In the genomic region with DNA sequence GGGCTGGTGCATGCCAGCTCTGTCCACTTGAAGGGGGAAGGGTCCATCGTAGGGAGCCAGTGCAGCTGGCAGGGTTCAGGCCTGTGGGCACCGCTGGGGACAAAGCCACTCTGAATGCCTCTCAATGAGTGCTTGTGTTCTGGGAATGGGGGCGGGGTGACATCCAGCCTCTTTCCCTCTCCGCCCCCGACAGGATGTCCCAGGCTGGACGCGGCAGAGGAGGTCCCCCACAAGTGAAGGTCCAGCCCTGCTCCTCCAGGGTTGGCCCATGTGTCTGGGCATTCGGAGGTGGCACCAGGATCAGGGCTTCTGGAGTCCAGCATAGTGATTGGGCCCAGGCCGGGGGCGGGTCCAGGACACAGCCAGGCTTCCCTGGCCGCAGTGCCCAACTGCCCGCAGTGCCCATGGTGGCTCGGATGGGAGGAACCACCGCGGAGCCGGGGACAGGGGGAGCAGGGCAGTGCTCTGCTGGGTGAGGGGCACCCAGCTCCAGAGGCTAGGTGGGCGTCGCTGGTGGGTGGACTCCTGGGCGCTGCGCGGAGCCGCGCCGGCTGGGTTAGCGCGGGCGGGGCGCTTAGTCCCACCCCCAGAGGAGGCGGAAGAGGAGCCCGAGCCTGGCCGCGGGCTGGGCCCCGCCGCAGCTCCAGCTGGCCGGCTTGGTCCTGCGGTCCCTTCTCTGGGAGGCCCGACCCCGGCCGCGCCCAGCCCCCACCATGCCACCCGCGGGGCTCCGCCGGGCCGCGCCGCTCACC, we compare ENCODE assay signal across 8 cellular contexts. TPM values are rescaled to one million over a fixed set of nuclear protein-coding genes. Genes with fewer than 3 reads are reported as not detected.
DNase-seq lines count a peak whose midpoint lies in the region; ATAC-seq and TF ChIP-seq lines count a peak whose summit lies in the region.

A gene with protein sequence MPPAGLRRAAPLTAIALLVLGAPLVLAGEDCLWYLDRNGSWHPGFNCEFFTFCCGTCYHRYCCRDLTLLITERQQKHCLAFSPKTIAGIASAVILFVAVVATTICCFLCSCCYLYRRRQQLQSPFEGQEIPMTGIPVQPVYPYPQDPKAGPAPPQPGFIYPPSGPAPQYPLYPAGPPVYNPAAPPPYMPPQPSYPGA (plus strand): TSS at position 617 of the 752 bp plus-strand sequence. CDS start 97 bp downstream, at position 714.

- H3K36me3 ChIP-seq in adrenal gland (replicated peaks in 1 of 2) (no peaks in the 10 kb centered on the region), neuron (ENCODE audit: insufficient read depth, low read length) (no peaks in the 10 kb centered on the region)

- intact Hi-C loops in adrenal gland (cut with DNase I), result no loop called here
- intact Hi-C loops in Right ventricle myocardium superior (cut with DNase I), result no loop called here

- peak; percentile 82 to 88 for TF ChIP-seq POLR2A in adrenal gland (IDR thresholded peaks at IDR 0.05)

- H2AFZ ChIP-seq in neuron (ENCODE audit: low read depth, low read length), result peak within 1 kb of the TSS; percentile 96

- TF ChIP-seq CTCF in adrenal gland (IDR thresholded peaks at IDR 0.05), result no peak

- peak within 1 kb of the TSS in 3 of 5 donors; percentile 71 to 78 (median 74) for H3K27ac ChIP-seq in adrenal gland

- DNase-seq in DMS53 (lab: John Stamatoyannopoulos, UW) (peak; percentile 86), NCI-H1417 (lab: John Stamatoyannopoulos, UW) (peak in 2 of 3 experiments; percentile 80 to 83), adrenal gland (peak; percentile 83 to 94 (median 92)), Right ventricle myocardium superior (peak; percentile 88), GM19240 (ENCODE audit: insufficient read length, low spot score) (no peak), NOMO-1 treated with dmso at 0.1 percent for 144 hours (lab: John Stamatoyannopoulos, UW; ENCODE audit: unreplicated experiment) (no peak)

- 0 to 6% (median 3%) methylated on average over 11 to 47 of the region's 47 CpGs; no CpG with 5 or more reads in 1 of the 4 donors for WGBS in adrenal gland, 4 donors

- peak; percentile 81 for ATAC-seq in Right ventricle myocardium superior (ENCODE audit: poor library complexity)
- ATAC-seq in HG02642 (IDR thresholded peaks at IDR 0.05; ENCODE audit: poor library complexity, unreplicated experiment), result no peak

- H3K4me1 ChIP-seq in adrenal gland (replicated peaks in 1 of 2) (peaks cover 40 to 61% of the 10 kb centered on the region in 2 donors), neuron (ENCODE audit: insufficient read depth, low read length) (peaks cover 12% of the 10 kb centered on the region)

- no peaks in the 10 kb centered on the region for H3K27me3 ChIP-seq in adrenal gland
- peaks cover 33% of the 10 kb centered on the region for H3K27me3 ChIP-seq in neuron (ENCODE audit: insufficient read depth, low read length)

- H3K9me3 ChIP-seq in adrenal gland (replicated peaks in 1 of 3) (no peaks in the 10 kb centered on the region), neuron (ENCODE audit: low read length) (no peaks in the 10 kb centered on the region)

- H3K4me3 ChIP-seq in adrenal gland, result peak within 1 kb of the TSS; percentile 34 to 86 (median 51)
- H3K4me3 ChIP-seq in neuron (ENCODE audit: low read length), result peak within 1 kb of the TSS; percentile 43

RNA-seq across cellular contexts. Expression of the gene that starts here (rescaled TPM):
- total RNA-seq in adrenal gland (100 to 1,000 TPM in 4 of 8 donors, 10 to 100 TPM in 4; 39.0 to 221 (median 99.1) TPM), Right ventricle myocardium superior (162 TPM)
- polyA plus RNA-seq in adrenal gland, result 10 to 100 TPM; 49.7 to 62.8 (median 51.0) TPM

Comparison
In these comparisons a context has a peak if more than half of its experiments do, and no peak if none do; other contexts are left out.
1. DNase-seq: peak in DMS53 (single experiment), NCI-H1417 (2 of 3), adrenal gland (7 of 7) and Right ventricle myocardium superior (single experiment); none in GM19240 (single experiment) and NOMO-1 treated with dmso at 0.1 percent for 144 hours (single experiment).